25 cellular contexts compared by ENCODE assay signal in genomic region chr11:61122761-61123160, GRCh38. TPM values are rescaled to one million over a fixed set of nuclear protein-coding genes. Genes with fewer than 3 reads are reported as not detected.
"Had no signal": no experiment of that assay in that cellular context is flagged by ENCODE, and none has a peak within 500 bp of the region (broad histone marks: within the 10 kb centered on the region; RNA-seq: fewer than 3 reads in every experiment).

No MANE protein-coding gene starts in this region.

- H3K4me3 ChIP-seq: adrenal gland, colonic mucosa, esophagus squamous epithelium, prostate gland, suprapubic skin had no signal

- H3K27ac ChIP-seq: adrenal gland, colonic mucosa, esophagus squamous epithelium, foreskin keratinocyte, prostate gland, suprapubic skin had no signal

- H3K9me3 ChIP-seq: adrenal gland, colonic mucosa, esophagus squamous epithelium, prostate gland, suprapubic skin had no signal

- DNase-seq: activated CD8-positive, alpha-beta memory T cell treated with anti-CD3 and anti-CD28 coated beads, Interleukin-2, amount 50 U/mL, for 48 hours; activated effector memory CD4-positive, alpha-beta T cell treated with Interleukin-2 at 50 U/mL for 16 hours; adrenal gland; colonic mucosa; esophagus squamous epithelium; foreskin keratinocyte; glutamatergic neuron; hypothalamus; mesenchymal stem cell; right cardiac atrium; small intestine; stimulated activated CD4-positive, alpha-beta T cell treated with anti-CD3 and anti-CD28 coated beads, Interleukin-4, amount 100 ng/mL, for 4 hours; stimulated activated CD8-positive, alpha-beta memory T cell treated with anti-CD3 and anti-CD28 coated beads, Interleukin-4, amount 100 ng/mL, for 48 hours; stimulated activated naive CD8-positive, alpha-beta T cell treated with anti-CD3 and anti-CD28 coated beads, Interleukin-15, Interleukin-2, amounts not matched to agents 100 U/mL and 50 U/mL, for 24 hours; SW 1271; T-helper 9 cell had no signal

- H3K4me1 ChIP-seq: colonic mucosa, foreskin keratinocyte had no signal

- ATAC-seq: activated CD4-positive, CD25-positive, alpha-beta regulatory T cell treated with anti-CD3 and anti-CD28 coated beads, Interleukin-2, amount 50 U/mL, for 24 hours; foreskin keratinocyte; right cardiac atrium; stimulated activated naive CD8-positive, alpha-beta T cell treated with anti-CD3 and anti-CD28 coated beads, Interleukin-15, Interleukin-2, amounts not matched to agents 100 U/mL and 50 U/mL, for 24 hours had no signal

- H3K36me3 ChIP-seq: adrenal gland, colonic mucosa, prostate gland, suprapubic skin had no signal

- H3K27me3 ChIP-seq: adrenal gland, colonic mucosa, esophagus squamous epithelium, suprapubic skin had no signal

RNA-seq across cellular contexts. Expression of gene CD5, which starts 20.5 kb away (rescaled TPM):
- total RNA-seq: cardiac septum, endothelial cell of umbilical vein, foreskin keratinocyte, kidney epithelial cell, osteoblast, SK-MEL-5 had no signal
- polyA plus RNA-seq: endothelial cell of umbilical vein, foreskin keratinocyte, neural cell had no signal
